8 cellular contexts compared by ENCODE assay signal in the genomic region with DNA sequence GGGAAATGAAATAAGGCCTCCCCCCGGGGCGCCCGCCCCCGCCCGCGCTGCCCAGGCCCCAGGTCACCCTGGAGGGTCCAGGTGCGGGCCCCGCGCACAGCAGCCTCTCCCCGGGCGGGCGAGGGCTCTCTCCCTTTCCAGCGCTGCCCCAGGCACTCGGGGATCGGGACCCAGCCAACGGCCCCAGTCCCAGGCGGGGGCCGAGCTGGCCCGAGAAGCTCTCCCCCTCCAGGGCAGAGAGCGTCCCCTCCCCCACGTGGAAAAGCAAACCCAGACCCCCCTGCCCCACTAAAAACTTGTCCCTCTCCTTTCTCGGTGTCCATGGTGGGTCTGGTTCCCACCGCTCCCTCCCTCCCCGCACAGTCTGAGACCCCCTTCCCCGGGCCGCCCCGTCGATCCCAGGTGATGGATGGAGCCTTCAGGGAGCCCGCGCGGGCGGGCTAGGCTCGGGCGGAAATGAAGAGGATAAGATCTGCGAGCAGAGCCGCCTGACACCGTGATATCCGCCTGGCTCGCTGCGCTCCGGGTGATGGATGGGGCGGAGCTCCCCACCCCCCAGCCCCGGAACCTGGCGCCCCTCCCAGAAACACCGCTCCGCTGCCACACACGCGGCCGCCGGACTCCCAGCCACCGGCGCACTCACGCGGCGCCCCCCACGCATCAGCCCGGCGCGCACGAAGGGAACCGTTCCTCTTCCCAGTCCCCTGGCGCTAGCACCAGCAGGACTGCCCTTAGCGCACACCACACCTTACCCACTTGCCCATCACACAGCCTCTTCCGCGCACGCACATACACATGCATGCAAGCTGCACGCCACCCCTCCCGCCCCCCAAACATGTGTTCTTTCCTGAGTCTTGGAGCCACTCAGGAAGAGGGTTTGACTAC.
A peak's percentile ranks its signal among the peaks of the same experiment; 100 is the strongest.
DNase-seq lines count a peak whose midpoint lies in the region; ATAC-seq, FAIRE-seq and TF ChIP-seq lines count a peak whose summit lies in the region.

No MANE protein-coding gene starts in this region.

- H3K36me3 ChIP-seq in K562 (ENCODE audit: control insufficient read depth, insufficient read depth, low read length): no peaks in the 10 kb centered on the region

- TF ChIP-seq RAD21 in K562 (CRISPR knock-in tag; conservative IDR thresholded peaks at IDR 0.05 in 1 of 2, IDR thresholded peaks at IDR 0.05 in 1 of 2): no peak

- intact Hi-C loops in K562 (cut with micrococcal nuclease): no loop called here

- H3K9ac ChIP-seq in K562 (ENCODE audit: insufficient read depth in 1 of 2, low read depth in 2 of 2, low read length in 2 of 2): peak overlapping the region; percentile 55 to 89; a peak in 3 of 4 replicates

- in situ Hi-C loops in K562 (cut with MboI): no loop called here

- POLR2A ChIA-PET in K562 (lab: Yijun Ruan, JAX): interaction anchor here (0.6 kb wide), 1 partner anchor 24 kb away, joined by 3 read pairs; no protein-coding TSS in a partner anchor

- peaks cover 7 to 51% of the 10 kb centered on the region in 2 experiments for H3K27me3 ChIP-seq in K562 (ENCODE audit: control insufficient read depth in 2 of 2, insufficient read depth in 2 of 2, low read length in 2 of 2)

- peaks cover 0 to 24% of the 10 kb centered on the region in 2 experiments; a peak in 2 of 5 replicates for H3K4me1 ChIP-seq in K562 (replicated peaks in 1 of 2; ENCODE audit: control insufficient read depth in 2 of 2, insufficient read depth in 2 of 2, low read length in 2 of 2)

- no peaks in the 10 kb centered on the region for H4K20me1 ChIP-seq in K562 (replicated peaks; ENCODE audit: control insufficient read depth, insufficient read depth, low read length)

- TF ChIP-seq CTCF in K562 (IDR thresholded peaks at IDR 0.05 in 2 of 3, conservative IDR thresholded peaks at IDR 0.05 in 1 of 3; ENCODE audit: insufficient read depth in 2 of 3, low read depth in 1 of 3, low read length in 3 of 3): no peak

- no peaks in the 10 kb centered on the region for H3K79me2 ChIP-seq in K562 (ENCODE audit: control insufficient read depth, insufficient read depth, low read length)

- no peaks in the 10 kb centered on the region for H3K9me1 ChIP-seq in K562 (ENCODE audit: control insufficient read depth, insufficient read depth, low read length)

- no peak; the same call in 1 of the 2 replicates for TF ChIP-seq POLR2A in K562 (conservative IDR thresholded peaks at IDR 0.05)

- H3K4me2 ChIP-seq in K562 (ENCODE audit: insufficient read depth, low read length): peak overlapping the region; percentile 56

- CTCF ChIA-PET in K562 (lab: Yijun Ruan, JAX; ENCODE audit: low intra/inter-chr PET ratio): no interaction called here

- no peaks in the 10 kb centered on the region for H3K9me3 ChIP-seq in K562 (replicated peaks; ENCODE audit: control insufficient read depth, insufficient read depth, low read depth, low read length)

- WGBS in K562 (ENCODE audit: insufficient coverage, low coverage, missing lambda C conversion rate): 6% methylated on average over 26 of the region's 68 CpGs

- H2AFZ ChIP-seq in K562 (ENCODE audit: low read depth, low read length): peak overlapping the region; percentile 85

- FAIRE-seq in K562 (lab: Jason Lieb, UNC): no peak

- peak; percentile 22; the same call in 1 of the 2 replicates for TF ChIP-seq EP300 in K562 (IDR thresholded peaks at IDR 0.05; ENCODE audit: low read length)

- ATAC-seq in HG03175 (IDR thresholded peaks at IDR 0.05; ENCODE audit: unreplicated experiment) (peak; percentile 35), K562 (peak; percentile 74), left lobe of liver (peak; percentile 20)

- no TSS peak for BruUV-seq in K562 (replicated peaks; lab: Mats Ljungman, UMichigan)

- H3K27ac ChIP-seq in K562 (ENCODE audit: extremely low read depth, low read depth, low read length): 0 out of 3 replicates have a peak overlapping the region, but pooled peaks have one; percentile 9

- H3K4me3 ChIP-seq in K562: peak overlapping the region; percentile 64

- DNase-seq in NCI-H1417 (lab: John Stamatoyannopoulos, UW) (peak in 2 of 3 experiments; percentile 73 to 78), NCI-H1417 treated with DMSO at 0.1 percent for 48 hours (lab: John Stamatoyannopoulos, UW) (no peak), T-helper 2 cell (peak; percentile 53 to 94 (median 69)), K562 (ENCODE audit: extremely low read depth in 1 of 4, low spot score in 3 of 4) (peak; percentile 64 to 87 (median 78)), left lobe of liver (ENCODE audit: low spot score) (peak; percentile 43), inferior parietal cortex (ENCODE audit: extremely low spot score) (no peak)
- peak; percentile 45 to 60 (median 49) for DNase-seq in stimulated activated CD4-positive, alpha-beta T cell treated with anti-CD3 and anti-CD28 coated beads, TNF-alpha, amount 100 ng/mL, for 1 hour (ENCODE audit: low read depth in 3 of 3, low spot score in 1 of 3)

TF ChIP-seq in K562, 482 proteins besides CTCF, POLR2A, EP300 and RAD21 (continues in another document):
- TF ChIP-seq PHF8 (IDR thresholded peaks at IDR 0.05; ENCODE audit: borderline replicate concordance, low read length) (no peak; the same call in 1 of the 2 replicates), ZBTB12 (CRISPR knock-in tag; IDR thresholded peaks at IDR 0.05) (no peak), MCM3 (IDR thresholded peaks at IDR 0.05) (no peak), MEIS2 (IDR thresholded peaks at IDR 0.05; ENCODE audit: partially characterized antibody) (peak; percentile 80), GTF2E2 (tag; IDR thresholded peaks at IDR 0.05) (no peak), POLR2AphosphoS2 (IDR thresholded peaks at IDR 0.05; ENCODE audit: low read length) (no peak), ARID1B (IDR thresholded peaks at IDR 0.05) (peak; percentile 43), JUNB (CRISPR knock-in tag; conservative IDR thresholded peaks at IDR 0.05) (no peak), CBFA2T3 (IDR thresholded peaks at IDR 0.05) (0 out of 2 replicates have a peak, but pooled peaks have one; percentile 4), UBTF (IDR thresholded peaks at IDR 0.05; ENCODE audit: borderline replicate concordance in 1 of 2, low read depth in 2 of 2, low read length in 2 of 2) (0 out of 4 replicates have a peak, but pooled peaks of 1 of the 2 experiments have one; percentile 20), ZNF436 (CRISPR knock-in tag; IDR thresholded peaks at IDR 0.05) (no peak), ZFPM2 (CRISPR knock-in tag; IDR thresholded peaks at IDR 0.05) (no peak), ZNF551 (CRISPR knock-in tag; IDR thresholded peaks at IDR 0.05) (no peak), COPS2 (conservative IDR thresholded peaks at IDR 0.05) (no peak), MXI1 (IDR thresholded peaks at IDR 0.05; ENCODE audit: low read depth, low read length) (no peak), EGR1 (conservative IDR thresholded peaks at IDR 0.05) (0 out of 2 replicates have a peak, but pooled peaks have one; percentile 5), ZNF408 (CRISPR knock-in tag; IDR thresholded peaks at IDR 0.05; ENCODE audit: low read depth) (no peak)
- TF ChIP-seq, protein P1, sequence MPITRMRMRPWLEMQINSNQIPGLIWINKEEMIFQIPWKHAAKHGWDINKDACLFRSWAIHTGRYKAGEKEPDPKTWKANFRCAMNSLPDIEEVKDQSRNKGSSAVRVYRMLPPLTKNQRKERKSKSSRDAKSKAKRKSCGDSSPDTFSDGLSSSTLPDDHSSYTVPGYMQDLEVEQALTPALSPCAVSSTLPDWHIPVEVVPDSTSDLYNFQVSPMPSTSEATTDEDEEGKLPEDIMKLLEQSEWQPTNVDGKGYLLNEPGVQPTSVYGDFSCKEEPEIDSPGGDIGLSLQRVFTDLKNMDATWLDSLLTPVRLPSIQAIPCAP (CRISPR knock-in tag; IDR thresholded peaks at IDR 0.05; ENCODE audit: borderline replicate concordance): no peak
- TF ChIP-seq, protein P2, sequence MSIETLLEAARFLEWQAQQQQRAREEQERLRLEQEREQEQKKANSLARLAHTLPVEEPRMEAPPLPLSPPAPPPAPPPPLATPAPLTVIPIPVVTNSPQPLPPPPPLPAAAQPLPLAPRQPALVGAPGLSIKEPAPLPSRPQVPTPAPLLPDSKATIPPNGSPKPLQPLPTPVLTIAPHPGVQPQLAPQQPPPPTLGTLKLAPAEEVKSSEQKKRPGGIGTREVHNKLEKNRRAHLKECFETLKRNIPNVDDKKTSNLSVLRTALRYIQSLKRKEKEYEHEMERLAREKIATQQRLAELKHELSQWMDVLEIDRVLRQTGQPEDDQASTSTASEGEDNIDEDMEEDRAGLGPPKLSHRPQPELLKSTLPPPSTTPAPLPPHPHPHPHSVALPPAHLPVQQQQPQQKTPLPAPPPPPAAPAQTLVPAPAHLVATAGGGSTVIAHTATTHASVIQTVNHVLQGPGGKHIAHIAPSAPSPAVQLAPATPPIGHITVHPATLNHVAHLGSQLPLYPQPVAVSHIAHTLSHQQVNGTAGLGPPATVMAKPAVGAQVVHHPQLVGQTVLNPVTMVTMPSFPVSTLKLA (conservative IDR thresholded peaks at IDR 0.05): 0 out of 4 replicates have a peak, but pooled peaks of 1 of the 2 experiments have one; percentile 25

Comparison
In these comparisons a context has a peak if more than half of its experiments do, and no peak if none do; other contexts are left out.
1. DNase-seq: peak in NCI-H1417 (2 of 3), T-helper 2 cell (5 of 5), K562 (4 of 4), left lobe of liver (single experiment) and stimulated activated CD4-positive, alpha-beta T cell treated with anti-CD3 and anti-CD28 coated beads, TNF-alpha, amount 100 ng/mL, for 1 hour (3 of 3); none in NCI-H1417 treated with DMSO at 0.1 percent for 48 hours (single experiment) and inferior parietal cortex (single experiment).
2. ATAC-seq: peak in every context shown above with its lines; median percentile 74 in K562; 35 in HG03175; 20 in left lobe of liver.